In genomic region chr10:38159007-38159406, GRCh38 we compare ENCODE assay signal across 25 cellular contexts.
"Had no signal": no experiment of that assay in that cellular context is flagged by ENCODE, and none has a peak within 500 bp of the region (broad histone marks: within the 10 kb centered on the region; RNA-seq: fewer than 3 reads in every experiment).

No MANE protein-coding gene starts in this region.

- H3K4me1 ChIP-seq: gastroesophageal sphincter, heart right ventricle, lower lobe of right lung, psoas muscle, sigmoid colon, testis, tibial artery had no signal

- H3K27me3 ChIP-seq: gastroesophageal sphincter, heart right ventricle, ovary, sigmoid colon, testis, tibial artery had no signal

- ATAC-seq: esophagus mucosa; gastroesophageal sphincter; heart right ventricle; left ventricle myocardium superior; lower lobe of right lung; naive thymus-derived CD8-positive, alpha-beta T cell; psoas muscle; right cardiac atrium; stimulated activated effector memory CD8-positive, alpha-beta T cell treated with anti-CD3 and anti-CD28 coated beads, Interleukin-12 subunit alpha, Interleukin-12 subunit beta, amount 100 ng/mL, for 72 hours; stimulated activated naive CD8-positive, alpha-beta T cell treated with anti-CD3 and anti-CD28 coated beads, Interleukin-15, Interleukin-2, amounts not matched to agents 100 U/mL and 50 U/mL, for 24 hours had no signal

- H3K27ac ChIP-seq: gastroesophageal sphincter, heart right ventricle, lower lobe of right lung, ovary, psoas muscle, sigmoid colon, testis, tibial artery had no signal

- H3K4me3 ChIP-seq: gastroesophageal sphincter, heart right ventricle, lower lobe of right lung, ovary, psoas muscle, sigmoid colon, testis, tibial artery had no signal

- H3K9me3 ChIP-seq: testis had no signal

- H3K36me3 ChIP-seq: gastroesophageal sphincter, heart right ventricle, lower lobe of right lung, ovary, sigmoid colon had no signal

- DNase-seq: effector memory CD4-positive, alpha-beta T cell; foreskin fibroblast; heart right ventricle; hippocampal formation; islet precursor cell; kidney glomerular epithelial cell; left ventricle myocardium superior; lower lobe of right lung; naive thymus-derived CD8-positive, alpha-beta T cell; nephron progenitor cell; occipital lobe; ovary; posterior cingulate gyrus; psoas muscle; right cardiac atrium; sigmoid colon; stimulated activated CD4-positive, alpha-beta T cell treated with anti-CD3 and anti-CD28 coated beads, Interleukin-2, amount 100 ng/mL, for 24 hours; stimulated activated CD4-positive, alpha-beta T cell treated with anti-CD3 and anti-CD28 coated beads, Interleukin-4, amount 100 ng/mL, for 24 hours; stimulated activated naive CD8-positive, alpha-beta T cell treated with anti-CD3 and anti-CD28 coated beads, Interleukin-15, Interleukin-2, amounts not matched to agents 100 U/mL and 50 U/mL, for 24 hours; substantia nigra; testis; tibial artery had no signal
